17 cellular contexts compared by ENCODE assay signal in the genomic region with DNA sequence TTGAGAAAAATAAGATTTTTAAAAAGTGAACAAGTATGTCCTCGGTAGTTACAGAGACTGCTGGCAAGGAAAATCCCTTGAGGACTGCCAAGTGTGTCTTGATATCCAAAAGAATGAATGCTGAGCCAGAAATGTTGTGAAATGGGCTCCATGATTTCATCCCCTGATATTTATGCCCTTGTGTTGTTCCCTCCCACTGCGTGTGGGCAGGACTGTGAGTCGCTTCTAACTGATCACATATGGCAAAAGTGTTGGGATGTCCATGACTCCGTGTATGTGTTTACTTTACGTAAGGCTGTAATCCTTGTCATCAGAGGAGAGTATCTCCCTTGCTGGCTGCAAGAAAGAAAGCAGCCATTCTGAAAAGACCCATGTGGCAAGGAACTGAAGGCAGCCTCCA.
DNase-seq lines count a peak whose midpoint lies in the region; ATAC-seq and TF ChIP-seq lines count a peak whose summit lies in the region.
"Had no signal": no experiment of that assay in that cellular context is flagged by ENCODE, and none has a peak within 500 bp of the region (broad histone marks: within the 10 kb centered on the region; RNA-seq: fewer than 3 reads in every experiment).

No MANE protein-coding gene starts in this region.

- TF ChIP-seq EP300 in SK-N-SH (IDR thresholded peaks at IDR 0.05; ENCODE audit: borderline replicate concordance in 1 of 2, low read depth in 1 of 2, low read length in 1 of 2) = no peak

- no peaks in the 10 kb centered on the region for H3K9me2 ChIP-seq in SK-N-SH

- H3K9me3 ChIP-seq in SK-N-SH = no peaks in the 10 kb centered on the region

- no peaks in the 10 kb centered on the region for H3K36me3 ChIP-seq in SK-N-SH (replicated peaks in 1 of 2; ENCODE audit: control insufficient read depth in 1 of 2, insufficient read depth in 2 of 2, low read length in 1 of 2)
- H3K36me3 ChIP-seq: stomach had no signal

- no peak overlapping the region for H3K4me3 ChIP-seq in SK-N-SH (ENCODE audit: low read depth in 2 of 2, low read length in 1 of 2)
- no peak overlapping the region for H3K4me3 ChIP-seq in fibroblast of pulmonary artery (replicated peaks; ENCODE audit: low read depth, low read length)
- H3K4me3 ChIP-seq: stomach had no signal

- WGBS in SK-N-SH (ENCODE audit: low lambda C conversion rate) = 58% methylated on average over 5 of the region's 5 CpGs

- CTCF ChIA-PET in SK-N-SH (lab: Yijun Ruan, JAX) (no interaction called here), HEK293T (lab: Yijun Ruan, JAX) (no interaction called here)

- H3F3A ChIP-seq in SK-N-SH (replicated peaks; ENCODE audit: insufficient read depth) = no peaks in the 10 kb centered on the region

- no peaks in the 10 kb centered on the region for H4K20me1 ChIP-seq in SK-N-SH (ENCODE audit: insufficient read depth)

- 0 out of 2 replicates have a peak overlapping the region, but pooled peaks have one; percentile 29 for H2AFZ ChIP-seq in SK-N-SH (ENCODE audit: low read depth)

- H3K79me2 ChIP-seq in SK-N-SH (ENCODE audit: insufficient read depth) = no peaks in the 10 kb centered on the region

- DNase-seq in GM03348 (ENCODE audit: low spot score) = peak; percentile 82
- no peak for DNase-seq in SK-N-SH
- peak; percentile 69 for DNase-seq in fibroblast of pulmonary artery (ENCODE audit: low read depth)
- DNase-seq in sciatic nerve (ENCODE audit: low spot score) = no peak
- no peak for DNase-seq in UCSD-AML1 (lab: John Stamatoyannopoulos, UW; ENCODE audit: unreplicated experiment)
- no peak for DNase-seq in HEK293T (ENCODE audit: extremely low spot score)
- no peak for DNase-seq in NCI-H345 (lab: John Stamatoyannopoulos, UW)
- DNase-seq: activated CD4-positive, alpha-beta T cell treated with anti-CD3 and anti-CD28 coated beads, Interleukin-2, amount 10 ng/mL, durations not matched to agents 24 days and 14 days; activated T-cell treated with anti-CD3 and anti-CD28 coated beads, Interleukin-2, amount 50 U/mL, for 48 hours; CD8-positive, alpha-beta T cell; GF-D8; left colon; NCI-H1092; NCI-H524; stomach had no signal

- TF ChIP-seq CTCF in SK-N-SH (IDR thresholded peaks at IDR 0.05) (no peak), fibroblast of pulmonary artery (IDR thresholded peaks at IDR 0.05; ENCODE audit: low read length, missing control alignments) (no peak)

- intact Hi-C loops in sciatic nerve (cut with DNase I) = no loop called here

- H3K4me2 ChIP-seq in SK-N-SH = no peak overlapping the region

- no peak overlapping the region for H3K9ac ChIP-seq in SK-N-SH

- no peak for TF ChIP-seq RAD21 in SK-N-SH (IDR thresholded peaks at IDR 0.05; ENCODE audit: low read length)

- H3K27ac ChIP-seq in SK-N-SH (ENCODE audit: low read depth in 2 of 2, low read length in 1 of 2) = no peak overlapping the region

- POLR2A ChIA-PET in SK-N-SH (lab: Yijun Ruan, JAX) = no interaction called here
- POLR2A ChIA-PET in HEK293T (lab: Yijun Ruan, JAX) = no interaction called here

- peak; percentile 79 for ATAC-seq in sciatic nerve
- ATAC-seq in HG03095 (IDR thresholded peaks at IDR 0.05; ENCODE audit: unreplicated experiment) = no peak
- ATAC-seq: CD8-positive, alpha-beta T cell; left colon; natural killer cell treated with Interleukin-12 subunit alpha and Interleukin-12 subunit beta and Interleukin-15 and Interleukin-18, amount 100 ng/mL, for 72 hours had no signal

- H3K27me3 ChIP-seq in SK-N-SH (ENCODE audit: insufficient read depth) = no peaks in the 10 kb centered on the region
- H3K27me3 ChIP-seq: stomach had no signal

- H3K4me1 ChIP-seq in SK-N-SH (ENCODE audit: control insufficient read depth in 1 of 2, insufficient read depth in 2 of 2, low read depth in 1 of 2, low read length in 1 of 2) = no peaks in the 10 kb centered on the region
- H3K4me1 ChIP-seq: stomach had no signal

TF ChIP-seq in SK-N-SH, 30 proteins besides CTCF, POLR2A, EP300 and RAD21:
- no peak for TF ChIP-seq TEAD4 (IDR thresholded peaks at IDR 0.05; ENCODE audit: borderline replicate concordance, insufficient read depth)
- 0 out of 2 replicates have a peak, but pooled peaks have one; percentile 9 for TF ChIP-seq TCF12 (IDR thresholded peaks at IDR 0.05)

TF ChIP-seq in HEK293T, 16 proteins besides CTCF, POLR2A, EP300 and RAD21:
- TF ChIP-seq ARNT (IDR thresholded peaks at IDR 0.05) = no peak
- no peak for TF ChIP-seq NFRKB (IDR thresholded peaks at IDR 0.05)
- no peak for TF ChIP-seq FOXA1 (IDR thresholded peaks at IDR 0.05)
- TF ChIP-seq SUZ12 (IDR thresholded peaks at IDR 0.05) = no peak
- TF ChIP-seq FOXM1 (IDR thresholded peaks at IDR 0.05; ENCODE audit: borderline replicate concordance) = no peak
- no peak for TF ChIP-seq FOXK2 (IDR thresholded peaks at IDR 0.05)
- no peak for TF ChIP-seq BHLHE40 (IDR thresholded peaks at IDR 0.05; ENCODE audit: borderline replicate concordance)
- no peak for TF ChIP-seq ZNF384 (IDR thresholded peaks at IDR 0.05)
- no peak for TF ChIP-seq PKNOX1 (IDR thresholded peaks at IDR 0.05)
- no peak for TF ChIP-seq CTBP1 (IDR thresholded peaks at IDR 0.05; ENCODE audit: borderline replicate concordance)

Comparison
In these comparisons a context has a peak if more than half of its experiments do, and no peak if none do; other contexts are left out.
1. DNase-seq: peak in GM03348 (single experiment) and fibroblast of pulmonary artery (single experiment); none in SK-N-SH (single experiment), sciatic nerve (single experiment), UCSD-AML1 (single experiment), HEK293T (single experiment) and NCI-H345 (single experiment).